In the genomic region with DNA sequence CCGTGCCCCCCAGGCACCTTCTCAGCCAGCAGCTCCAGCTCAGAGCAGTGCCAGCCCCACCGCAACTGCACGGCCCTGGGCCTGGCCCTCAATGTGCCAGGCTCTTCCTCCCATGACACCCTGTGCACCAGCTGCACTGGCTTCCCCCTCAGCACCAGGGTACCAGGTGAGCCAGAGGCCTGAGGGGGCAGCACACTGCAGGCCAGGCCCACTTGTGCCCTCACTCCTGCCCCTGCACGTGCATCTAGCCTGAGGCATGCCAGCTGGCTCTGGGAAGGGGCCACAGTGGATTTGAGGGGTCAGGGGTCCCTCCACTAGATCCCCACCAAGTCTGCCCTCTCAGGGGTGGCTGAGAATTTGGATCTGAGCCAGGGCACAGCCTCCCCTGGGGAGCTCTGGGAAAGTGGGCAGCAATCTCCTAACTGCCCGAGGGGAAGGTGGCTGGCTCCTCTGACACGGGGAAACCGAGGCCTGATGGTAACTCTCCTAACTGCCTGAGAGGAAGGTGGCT, we compare ENCODE assay signal across 7 cellular contexts. TPM values are rescaled to one million over a fixed set of nuclear protein-coding genes. Genes with fewer than 3 reads are reported as not detected.
DNase-seq lines count a peak whose midpoint lies in the region; TF ChIP-seq lines count a peak whose summit lies in the region.
"Had no signal": no experiment of that assay in that cellular context is flagged by ENCODE, and none has a peak within 500 bp of the region (broad histone marks: within the 10 kb centered on the region; RNA-seq: fewer than 3 reads in every experiment).

No MANE protein-coding gene starts in this region.

- H3K4me1 ChIP-seq in ACC112 (ENCODE audit: control insufficient read depth, insufficient read depth, low read length, unreplicated experiment) (peaks cover 36% of the 10 kb centered on the region), iPS-15b (ENCODE audit: control insufficient read depth, insufficient read depth, low read length) (peaks cover 4% of the 10 kb centered on the region)

- H3K27me3 ChIP-seq in ACC112 (ENCODE audit: insufficient read depth, low read length): no peaks in the 10 kb centered on the region
- H3K27me3 ChIP-seq in iPS-15b (ENCODE audit: control insufficient read depth, insufficient read depth, low read length): no peaks in the 10 kb centered on the region

- peak overlapping the region; percentile 97; the same call in 1 of the 2 replicates for H3K27ac ChIP-seq in ACC112 (ENCODE audit: low read depth, low read length)

- H3K36me3 ChIP-seq in ACC112 (ENCODE audit: insufficient read depth, low read length): peaks cover 8% of the 10 kb centered on the region; the same call in 1 of the 2 replicates
- H3K36me3 ChIP-seq in iPS-15b (ENCODE audit: control insufficient read depth, insufficient read depth, low read length): peaks cover 9% of the 10 kb centered on the region

- H3K4me3 ChIP-seq in ACC112 (ENCODE audit: low read depth, low read length) (no peak overlapping the region), iPS-15b (ENCODE audit: low read depth, low read length) (peak overlapping the region; percentile 59)

- no peak overlapping the region for H3K9ac ChIP-seq in iPS-15b (ENCODE audit: low read depth, low read length)

- H2AFZ ChIP-seq in ACC112 (ENCODE audit: low read length, unreplicated experiment): no peak overlapping the region

- H3K9me3 ChIP-seq in iPS-15b (ENCODE audit: control insufficient read depth, insufficient read depth, low read length): no peaks in the 10 kb centered on the region

- no peak for DNase-seq in RPMI8226
- no peak for DNase-seq in HUDEP-2 (lab: John Stamatoyannopoulos, UW; ENCODE audit: unreplicated experiment in 76 of 76)
- no peak for DNase-seq in NCI-H510A (lab: John Stamatoyannopoulos, UW)
- DNase-seq: nephron progenitor cell had no signal

- H3K79me2 ChIP-seq in ACC112 (ENCODE audit: control insufficient read depth, insufficient read depth, low read length, unreplicated experiment): no peaks in the 10 kb centered on the region

TF ChIP-seq in PFSK-1, 5 proteins besides CTCF, POLR2A, EP300 and RAD21:
- no peak for TF ChIP-seq FOXP2 (optimal IDR thresholded peaks at IDR 0.05; ENCODE audit: borderline replicate concordance, extremely low read depth, extremely low read length, insufficient read depth)
- TF ChIP-seq POLR2AphosphoS5 (IDR thresholded peaks at IDR 0.05; ENCODE audit: low read depth, low read length): peak; percentile 44; the same call in 1 of the 2 replicates

RNA-seq across cellular contexts. Expression of a gene that starts 1.0 kb away (rescaled TPM):
- 3.1 TPM for polyA plus RNA-seq in PFSK-1 (2012; ENCODE audit: insufficient read length, low read depth)

RNA-seq across cellular contexts. Expression of a gene that starts 10.4 kb away (rescaled TPM):
- polyA plus RNA-seq in PFSK-1 (2012; ENCODE audit: insufficient read length, low read depth): 74.7 TPM

RNA-seq across cellular contexts. Expression of a gene that starts 10.4 kb away (rescaled TPM):
- 47.1 TPM for polyA plus RNA-seq in PFSK-1 (2012; ENCODE audit: insufficient read length, low read depth)

RNA-seq across cellular contexts. Expression of a gene that starts 39.1 kb away (rescaled TPM):
- 29.9 TPM for polyA plus RNA-seq in PFSK-1 (2012; ENCODE audit: insufficient read length, low read depth)

RNA-seq across cellular contexts. Expression of a gene that starts 39.3 kb away (rescaled TPM):
- 18.7 TPM for polyA plus RNA-seq in PFSK-1 (2012; ENCODE audit: insufficient read length, low read depth)
